29 cellular contexts compared by ENCODE assay signal in genomic region chr13:80871481-80871880, GRCh38.
A peak's percentile ranks its signal among the peaks of the same experiment; 100 is the strongest.
DNase-seq lines count a peak whose midpoint lies in the region; ATAC-seq, FAIRE-seq and TF ChIP-seq lines count a peak whose summit lies in the region.
"Had no signal": no experiment of that assay in that cellular context is flagged by ENCODE, and none has a peak within 500 bp of the region (broad histone marks: within the 10 kb centered on the region; RNA-seq: fewer than 3 reads in every experiment).

No MANE protein-coding gene starts in this region.

- H3K36me3 ChIP-seq in A673 (ENCODE audit: insufficient read depth, low read length, poor library complexity, severe bottlenecking) (no peaks in the 10 kb centered on the region), RWPE2 (ENCODE audit: low read depth) (no peaks in the 10 kb centered on the region), endothelial cell of umbilical vein (ENCODE audit: control insufficient read depth in 2 of 2, extremely low read depth in 1 of 2, insufficient read depth in 2 of 2, low read length in 2 of 2) (no peaks in the 10 kb centered on the region)
- H3K36me3 ChIP-seq: BE2C, neural progenitor cell, upper lobe of left lung had no signal

- H3K4me1 ChIP-seq in A673 (ENCODE audit: insufficient read depth, low read length, poor library complexity, severe bottlenecking) (no peaks in the 10 kb centered on the region), RWPE2 (ENCODE audit: insufficient read depth, poor library complexity, severe bottlenecking) (peaks cover 5% of the 10 kb centered on the region), endothelial cell of umbilical vein (ENCODE audit: control insufficient read depth, extremely low read depth, insufficient read depth, low read length) (peaks cover 9% of the 10 kb centered on the region)
- H3K4me1 ChIP-seq: neural progenitor cell, upper lobe of left lung had no signal

- H3K36me3 Mint-ChIP-seq in immature natural killer cell = peaks cover 0 to 5% (median 0%) of the 10 kb centered on the region in 3 donors
- H3K36me3 Mint-ChIP-seq: activated naive CD4-positive, alpha-beta T cell treated with anti-CD3 and anti-CD28 coated beads, Interleukin-2, amount 10 ng/mL, durations not matched to agents 7 days and 5 days; neural progenitor cell had no signal

- BruUV-seq in A673 (replicated peaks; lab: Mats Ljungman, UMichigan) (no TSS peak), endothelial cell of umbilical vein (replicated peaks; lab: Mats Ljungman, UMichigan) (no TSS peak)

- H3K79me2 ChIP-seq in endothelial cell of umbilical vein (ENCODE audit: control insufficient read depth, insufficient read depth, low read length) = no peaks in the 10 kb centered on the region

- H3K4me1 Mint-ChIP-seq in immature natural killer cell = peaks cover 6 to 26% of the 10 kb centered on the region in 2 donors
- H3K4me1 Mint-ChIP-seq: activated naive CD4-positive, alpha-beta T cell treated with anti-CD3 and anti-CD28 coated beads, Interleukin-2, amount 10 ng/mL, durations not matched to agents 7 days and 5 days; neural progenitor cell had no signal

- no peaks in the 10 kb centered on the region for H4K20me1 ChIP-seq in endothelial cell of umbilical vein (replicated peaks; ENCODE audit: control insufficient read depth, extremely low read depth, insufficient read depth, low read length)

- CTCF ChIA-PET in A673 (lab: Charles Lee) (interaction anchor here (0.6 kb wide), 1 partner anchor 300 kb away, joined by 4 read pairs; no protein-coding TSS in a partner anchor), endothelial cell of umbilical vein (lab: Charles Lee) (interaction anchor here (0.8 to 2.1 kb wide), 9 partner anchors 12 to 1192 kb away, joined by 3 to 10 read pairs (median 4); no protein-coding TSS in a partner anchor)

- H3K27ac Mint-ChIP-seq in immature natural killer cell = no peak overlapping the region
- H3K27ac Mint-ChIP-seq: activated CD8-positive, alpha-beta T cell treated with anti-CD3 and anti-CD28 coated beads, Interleukin-2, amount 10 ng/mL, durations not matched to agents 7 days and 5 days; activated naive CD4-positive, alpha-beta T cell treated with anti-CD3 and anti-CD28 coated beads, Interleukin-2, amount 10 ng/mL, durations not matched to agents 7 days and 5 days; neural progenitor cell; progenitor cell of endocrine pancreas had no signal

- no peak overlapping the region for H3K27ac ChIP-seq in A673 (ENCODE audit: low read depth, low read length, poor library complexity, severe bottlenecking)
- peak overlapping the region; percentile 35 for H3K27ac ChIP-seq in RWPE2 (ENCODE audit: poor library complexity, severe bottlenecking)
- peak overlapping the region; percentile 61 for H3K27ac ChIP-seq in endothelial cell of umbilical vein (ENCODE audit: insufficient read depth, low read depth, low read length)
- H3K27ac ChIP-seq: neural progenitor cell, upper lobe of left lung had no signal

- peak overlapping the region; percentile 17 for H3K4me2 ChIP-seq in endothelial cell of umbilical vein (ENCODE audit: insufficient read depth, low read length)
- H3K4me2 ChIP-seq: neural progenitor cell had no signal

- TF ChIP-seq CTCF in A673 (conservative IDR thresholded peaks at IDR 0.05; ENCODE audit: low read depth, low read length) (no peak), RWPE2 (IDR thresholded peaks at IDR 0.05; ENCODE audit: poor library complexity, severe bottlenecking) (no peak), endothelial cell of umbilical vein (IDR thresholded peaks at IDR 0.05; ENCODE audit: extremely low read depth in 1 of 2, insufficient read depth in 1 of 2, low read depth in 1 of 2, low read length in 2 of 2) (no peak)

- H3K9me3 ChIP-seq in A673 (ENCODE audit: low read depth, low read length, poor library complexity, severe bottlenecking) (no peaks in the 10 kb centered on the region), RWPE2 (ENCODE audit: severe bottlenecking) (no peaks in the 10 kb centered on the region), endothelial cell of umbilical vein (replicated peaks; ENCODE audit: control insufficient read depth, insufficient read depth, low read length) (no peaks in the 10 kb centered on the region)
- H3K9me3 ChIP-seq: BE2C, mucosa of descending colon, upper lobe of left lung had no signal

- TF ChIP-seq POLR2A in endothelial cell of umbilical vein (IDR thresholded peaks at IDR 0.05; ENCODE audit: low read depth, low read length) = no peak

- peak; percentile 90 for FAIRE-seq in endothelial cell of umbilical vein (lab: Jason Lieb, UNC)
- FAIRE-seq: A204.1 had no signal

- H2AFZ ChIP-seq in endothelial cell of umbilical vein (ENCODE audit: low read depth, low read length) = no peak overlapping the region
- H2AFZ ChIP-seq: neural progenitor cell had no signal

- intact Hi-C loops in A673 (cut with micrococcal nuclease; ENCODE audit: unreplicated experiment) = no loop called here
- intact Hi-C loops in endothelial cell of umbilical vein (cut with micrococcal nuclease) = loop anchor here (1.0 to 5.0 kb wide), 7 partner anchors 50 to 935 kb away; no protein-coding TSS in a partner anchor

- H3K27me3 Mint-ChIP-seq in immature natural killer cell (ENCODE audit: low read depth in 3 of 3) = peaks cover 2 to 8% (median 6%) of the 10 kb centered on the region in 3 donors
- H3K27me3 Mint-ChIP-seq: activated naive CD4-positive, alpha-beta T cell treated with anti-CD3 and anti-CD28 coated beads, Interleukin-2, amount 10 ng/mL, durations not matched to agents 7 days and 5 days had no signal

- no peaks in the 10 kb centered on the region for H3K27me3 ChIP-seq in A673 (replicated peaks; ENCODE audit: insufficient read depth, low read depth, low read length, poor library complexity)
- H3K27me3 ChIP-seq in RWPE2 (ENCODE audit: insufficient read depth, poor library complexity, severe bottlenecking) = no peaks in the 10 kb centered on the region
- no peaks in the 10 kb centered on the region for H3K27me3 ChIP-seq in endothelial cell of umbilical vein (ENCODE audit: control insufficient read depth in 2 of 2, insufficient read depth in 2 of 2, low read length in 2 of 2)
- H3K27me3 ChIP-seq: BE2C, neural progenitor cell, upper lobe of left lung had no signal

- peak; percentile 85 for ATAC-seq in RWPE2 (ENCODE audit: low read depth)
- ATAC-seq: activated CD4-positive, CD25-positive, alpha-beta regulatory T cell treated with anti-CD3 and anti-CD28 coated beads, Interleukin-2, amount 50 U/mL, for 24 hours; activated CD8-positive, alpha-beta T cell treated with anti-CD3 and anti-CD28 coated beads, Interleukin-2, amount 10 ng/mL, durations not matched to agents 7 days and 5 days; activated T-cell treated with anti-CD3 and anti-CD28 coated beads, Interleukin-2, amount 50 U/mL, for 4 hours; left cardiac atrium; mucosa of descending colon had no signal

- no peaks in the 10 kb centered on the region for H3K9me1 ChIP-seq in endothelial cell of umbilical vein (replicated peaks; ENCODE audit: control insufficient read depth, extremely low read depth, insufficient read depth, low read length)

- no peak overlapping the region for H3K4me3 ChIP-seq in A673 (ENCODE audit: low read depth, low read length, poor library complexity, severe bottlenecking)
- no peak overlapping the region for H3K4me3 ChIP-seq in RWPE2 (ENCODE audit: severe bottlenecking)
- no peak overlapping the region for H3K4me3 ChIP-seq in endothelial cell of umbilical vein (replicated peaks in 1 of 3; ENCODE audit: insufficient read depth in 1 of 3, low read depth in 1 of 3, low read length in 3 of 3)
- H3K4me3 ChIP-seq: mucosa of descending colon, neural progenitor cell, upper lobe of left lung had no signal

- no peak overlapping the region for H3K4me3 Mint-ChIP-seq in immature natural killer cell
- H3K4me3 Mint-ChIP-seq: activated CD8-positive, alpha-beta T cell treated with anti-CD3 and anti-CD28 coated beads, Interleukin-2, amount 10 ng/mL, durations not matched to agents 7 days and 5 days; activated naive CD4-positive, alpha-beta T cell treated with anti-CD3 and anti-CD28 coated beads, Interleukin-2, amount 10 ng/mL, durations not matched to agents 7 days and 5 days; activated T-cell treated with anti-CD3 and anti-CD28 coated beads, Interleukin-2, amount 50 U/mL, for 4 hours; neural progenitor cell had no signal

- POLR2A ChIA-PET in A673 (lab: Charles Lee; ENCODE audit: low non-redundant PET) = no interaction called here
- POLR2A ChIA-PET in endothelial cell of umbilical vein (lab: Charles Lee) = interaction anchor here (0.6 kb wide), 1 partner anchor 84 kb away, joined by 3 read pairs; no protein-coding TSS in a partner anchor

- DNase-seq in A673 (ENCODE audit: low spot score) (peak; percentile 5), RWPE2 (ENCODE audit: low spot score) (no peak), endothelial cell of umbilical vein (ENCODE audit: low read depth, low spot score) (peak; percentile 95), lung microvascular endothelial cell (ENCODE audit: low read depth in 2 of 2) (peak; percentile 17 to 73), immature natural killer cell (no peak), anterior cingulate cortex (lab: John Stamatoyannopoulos, UW) (no peak), inferior parietal cortex (ENCODE audit: extremely low spot score) (no peak), DMS 273 treated with DMSO at 0.1 percent for 48 hours (lab: John Stamatoyannopoulos, UW) (no peak)
- DNase-seq: activated CD8-positive, alpha-beta T cell treated with anti-CD3 and anti-CD28 coated beads, Interleukin-2, amount 10 ng/mL, durations not matched to agents 7 days and 5 days; activated naive CD4-positive, alpha-beta T cell treated with anti-CD3 and anti-CD28 coated beads, Interleukin-2, amount 10 ng/mL, durations not matched to agents 7 days and 5 days; activated T-cell treated with anti-CD3 and anti-CD28 coated beads, Interleukin-2, amount 50 U/mL, for 4 hours; aorta; BE2C; COR-L47; cortex of kidney; IMR-90; left cardiac atrium; MM.1S; mucosa of descending colon; NCI-H1436 treated with DMSO at 0.1 percent for 48 hours; NCI-H2171 treated with DMSO at 0.1 percent for 48 hours; NCI-H69; stimulated activated CD4-positive, alpha-beta T cell treated with anti-CD3 and anti-CD28 coated beads, Interleukin-12 subunit alpha, Interleukin-12 subunit beta, amount 100 ng/mL, for 4 hours; T1000 had no signal

- dilution Hi-C loops in endothelial cell of umbilical vein (cut with MboI; ENCODE audit: extremely low pct_ligation_motif_present, low sequenced_read_pairs) = no loop called here

- H3K9ac ChIP-seq in endothelial cell of umbilical vein (replicated peaks; ENCODE audit: extremely low read depth, insufficient read depth, low read length) = peak overlapping the region; percentile 6
- H3K9ac ChIP-seq: neural progenitor cell had no signal

- no peaks in the 10 kb centered on the region for H3K9me3 Mint-ChIP-seq in immature natural killer cell
- H3K9me3 Mint-ChIP-seq: activated naive CD4-positive, alpha-beta T cell treated with anti-CD3 and anti-CD28 coated beads, Interleukin-2, amount 10 ng/mL, durations not matched to agents 7 days and 5 days; activated T-cell treated with anti-CD3 and anti-CD28 coated beads, Interleukin-2, amount 50 U/mL, for 4 hours; neural progenitor cell had no signal

TF ChIP-seq in endothelial cell of umbilical vein, 7 proteins besides CTCF, POLR2A, EP300 and RAD21 (continues in another document):
- TF ChIP-seq JUN (IDR thresholded peaks at IDR 0.05; ENCODE audit: borderline replicate concordance, insufficient read depth, insufficient read length, low read depth) = peak; percentile 65
- TF ChIP-seq POLR2AphosphoS5 (IDR thresholded peaks at IDR 0.05; ENCODE audit: insufficient read depth, low read depth, low read length) = peak; percentile 43
- no peak for TF ChIP-seq EZH2 (IDR thresholded peaks at IDR 0.05; ENCODE audit: borderline replicate concordance, low read depth, low read length, severe bottlenecking)

Comparison
In these comparisons a context has a peak if more than half of its experiments do, and no peak if none do; other contexts are left out.
1. DNase-seq: peak in A673 (single experiment), endothelial cell of umbilical vein (single experiment) and lung microvascular endothelial cell (2 of 2); none in RWPE2 (single experiment), immature natural killer cell (0 of 3), anterior cingulate cortex (0 of 58), inferior parietal cortex (single experiment) and DMS 273 treated with DMSO at 0.1 percent for 48 hours (single experiment).